ENCODE assay signal across 10 cellular contexts in the genomic region with DNA sequence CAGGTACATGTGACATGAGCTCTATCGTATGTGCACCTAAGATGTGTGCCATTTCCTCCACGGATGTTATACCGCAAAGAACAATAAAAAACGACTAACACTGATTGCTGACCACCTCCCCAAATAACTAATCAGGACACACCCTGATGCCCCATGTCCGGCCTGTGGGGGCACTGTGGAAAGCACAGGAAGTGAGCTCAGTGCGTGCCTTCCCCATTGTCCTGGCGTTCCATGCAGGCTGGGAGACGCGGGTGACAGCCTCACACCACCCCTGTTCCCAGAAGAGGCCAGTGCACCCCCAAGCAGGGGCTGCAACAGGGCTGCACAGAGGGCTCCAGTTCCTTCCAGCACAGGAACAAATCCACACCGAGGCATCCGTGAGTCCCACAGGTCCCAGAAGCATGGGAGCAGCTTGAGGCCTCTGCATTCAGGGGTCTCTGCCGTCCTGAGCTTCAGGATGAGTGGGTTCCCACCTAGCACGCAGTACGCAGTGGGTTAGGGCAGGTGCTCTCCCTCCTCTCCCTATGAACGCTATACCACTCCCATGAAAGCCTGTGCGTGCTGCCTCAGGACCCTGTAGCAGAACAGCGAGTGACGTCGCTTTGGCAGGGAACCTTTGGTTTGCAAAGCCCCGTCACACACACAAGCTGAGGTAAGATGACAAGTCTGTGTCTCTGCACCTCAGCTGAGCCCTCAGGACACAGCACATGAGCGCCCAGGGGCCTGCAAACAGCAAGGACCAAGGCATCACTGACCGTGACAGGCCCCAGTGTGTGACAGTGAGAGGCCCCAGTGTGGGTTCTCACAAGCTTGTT.
A peak's percentile ranks its signal among the peaks of the same experiment; 100 is the strongest.
DNase-seq lines count a peak whose midpoint lies in the region; ATAC-seq and TF ChIP-seq lines count a peak whose summit lies in the region.
"Had no signal": no experiment of that assay in that cellular context is flagged by ENCODE, and none has a peak within 500 bp of the region (broad histone marks: within the 10 kb centered on the region; RNA-seq: fewer than 3 reads in every experiment).

No MANE protein-coding gene starts in this region.

- H3K4me3 ChIP-seq in CD8-positive, alpha-beta T cell (ENCODE audit: low read depth, low read length): no peak overlapping the region
- H3K4me3 ChIP-seq in fibroblast of lung (replicated peaks in 1 of 4; ENCODE audit: control extremely low read depth in 1 of 4, insufficient read depth in 1 of 4, low read depth in 3 of 4, low read length in 4 of 4) (no peak overlapping the region), neuronal stem cell (ENCODE audit: low read length in 2 of 2) (no peak overlapping the region)

- peaks cover 22% of the 10 kb centered on the region for H3K79me1 ChIP-seq in neuronal stem cell (ENCODE audit: low read depth, low read length)

- peaks cover 79% of the 10 kb centered on the region for H3K4me1 ChIP-seq in CD8-positive, alpha-beta T cell (ENCODE audit: insufficient read depth, low read length)
- H3K4me1 ChIP-seq in fibroblast of lung (ENCODE audit: control insufficient read depth, extremely low read depth, insufficient read depth, low read length): peaks cover 40% of the 10 kb centered on the region
- peaks cover 25 to 38% of the 10 kb centered on the region in 2 donors for H3K4me1 ChIP-seq in neuronal stem cell (ENCODE audit: control insufficient read depth in 2 of 2, insufficient read depth in 1 of 2, low read depth in 1 of 2, low read length in 2 of 2)

- no peak overlapping the region for H4K8ac ChIP-seq in neuronal stem cell (ENCODE audit: low read depth, low read length)

- DNase-seq in CD8-positive, alpha-beta T cell: no peak
- DNase-seq in activated CD4-positive, alpha-beta memory T cell treated with anti-CD3 and anti-CD28 coated beads, Interleukin-2, amount 10 ng/mL, durations not matched to agents 7 days and 5 days: no peak
- DNase-seq in fibroblast of lung (ENCODE audit: low read depth in 2 of 2): no peak
- no peak for DNase-seq in neuronal stem cell (ENCODE audit: low spot score)
- no peak for DNase-seq in NCI-H1694 treated with DMSO at 0.1 percent for 48 hours (lab: John Stamatoyannopoulos, UW)
- DNase-seq in HEK293T (ENCODE audit: extremely low spot score): no peak
- DNase-seq in GF-D8 (lab: John Stamatoyannopoulos, UW): no peak
- DNase-seq: central memory CD4-positive, alpha-beta T cell; Karpas-422 had no signal

- H3K18ac ChIP-seq in neuronal stem cell (ENCODE audit: low read length): peak overlapping the region; percentile 62

- no peak overlapping the region for H2BK5ac ChIP-seq in neuronal stem cell (ENCODE audit: low read length)

- H3K27ac Mint-ChIP-seq in CD8-positive, alpha-beta T cell: peak overlapping the region; percentile 74
- peak overlapping the region; percentile 52 for H3K27ac Mint-ChIP-seq in activated CD4-positive, alpha-beta memory T cell treated with anti-CD3 and anti-CD28 coated beads, Interleukin-2, amount 10 ng/mL, durations not matched to agents 7 days and 5 days

- H2BK120ac ChIP-seq in neuronal stem cell (ENCODE audit: low read depth, low read length): no peak overlapping the region

- peaks cover 84% of the 10 kb centered on the region for H3K79me2 ChIP-seq in fibroblast of lung (ENCODE audit: control insufficient read depth, insufficient read depth, low read length)

- no peaks in the 10 kb centered on the region for H3K36me3 ChIP-seq in CD8-positive, alpha-beta T cell (ENCODE audit: insufficient read depth, low read length)
- H3K36me3 ChIP-seq in fibroblast of lung (ENCODE audit: control insufficient read depth, insufficient read depth, low read length) (no peaks in the 10 kb centered on the region), neuronal stem cell (replicated peaks in 1 of 2; ENCODE audit: control insufficient read depth in 2 of 2, insufficient read depth in 2 of 2, low read length in 2 of 2) (peaks cover 0 to 6% of the 10 kb centered on the region in 2 donors)

- no peak overlapping the region for H2AFZ ChIP-seq in fibroblast of lung (ENCODE audit: low read length)
- H2AFZ ChIP-seq in neuronal stem cell (ENCODE audit: low read length): no peak overlapping the region

- no peak overlapping the region for H2AK5ac ChIP-seq in neuronal stem cell (ENCODE audit: low read depth, low read length)

- H3K27ac ChIP-seq in CD8-positive, alpha-beta T cell (ENCODE audit: low read depth, low read length): no peak overlapping the region
- peak overlapping the region; percentile 79 for H3K27ac ChIP-seq in fibroblast of lung (ENCODE audit: insufficient read depth, low read length)
- H3K27ac ChIP-seq in neuronal stem cell (replicated peaks; ENCODE audit: low read length): no peak overlapping the region

- no peak overlapping the region for H3K4me2 ChIP-seq in fibroblast of lung (ENCODE audit: extremely low read depth, insufficient read depth, low read length)
- H3K4me2 ChIP-seq in neuronal stem cell (ENCODE audit: insufficient read depth, low read length, poor library complexity, severe bottlenecking): no peak overlapping the region

- intact Hi-C loops in CD8-positive, alpha-beta T cell (cut with DNase I, micrococcal nuclease): loop anchor here in 1 of 2 experiments (5.0 kb wide), 1 partner anchor 67 kb away; no protein-coding TSS in a partner anchor

- no peaks in the 10 kb centered on the region for H3K9me3 ChIP-seq in CD8-positive, alpha-beta T cell (ENCODE audit: low read length)
- H3K9me3 ChIP-seq in fibroblast of lung (ENCODE audit: control insufficient read depth, insufficient read depth, low read depth, low read length) (no peaks in the 10 kb centered on the region), neuronal stem cell (replicated peaks in 1 of 2; ENCODE audit: control insufficient read depth in 2 of 2, insufficient read depth in 1 of 2, low read depth in 1 of 2, low read length in 2 of 2) (no peaks in the 10 kb centered on the region)

- no peak overlapping the region for H2BK15ac ChIP-seq in neuronal stem cell (ENCODE audit: low read length)

- H3K36me3 Mint-ChIP-seq in CD8-positive, alpha-beta T cell: peaks cover 9% of the 10 kb centered on the region
- peaks cover 10% of the 10 kb centered on the region for H3K36me3 Mint-ChIP-seq in activated CD4-positive, alpha-beta memory T cell treated with anti-CD3 and anti-CD28 coated beads, Interleukin-2, amount 10 ng/mL, durations not matched to agents 7 days and 5 days (ENCODE audit: low read depth)

- H4K91ac ChIP-seq in neuronal stem cell (ENCODE audit: low read depth, low read length, poor library complexity): no peak overlapping the region

- H2BK12ac ChIP-seq in neuronal stem cell (ENCODE audit: low read length): peak overlapping the region; percentile 43

- no CpG with 5 or more reads among the region's 22 CpGs for WGBS in neuronal stem cell (ENCODE audit: extremely low coverage in 2 of 2, insufficient read length in 2 of 2, insufficient replicate concordance in 1 of 2), 2 donors

- peak overlapping the region; percentile 18 for H3K4me3 Mint-ChIP-seq in CD8-positive, alpha-beta T cell
- H3K4me3 Mint-ChIP-seq in activated CD4-positive, alpha-beta memory T cell treated with anti-CD3 and anti-CD28 coated beads, Interleukin-2, amount 10 ng/mL, durations not matched to agents 7 days and 5 days: no peak overlapping the region

- H3K14ac ChIP-seq in neuronal stem cell (ENCODE audit: low read length): peak overlapping the region; percentile 76

- TF ChIP-seq CTCF in CD8-positive, alpha-beta T cell (IDR thresholded peaks at IDR 0.05): no peak
- no peak for TF ChIP-seq CTCF in fibroblast of lung (conservative IDR thresholded peaks at IDR 0.05 in 1 of 2, IDR thresholded peaks at IDR 0.05 in 1 of 2; ENCODE audit: low read depth in 1 of 2, low read length in 2 of 2)

- H3K4ac ChIP-seq in neuronal stem cell (ENCODE audit: low read length): no peak overlapping the region

- H3K23ac ChIP-seq in neuronal stem cell (ENCODE audit: low read depth, low read length, poor library complexity): peak overlapping the region; percentile 71

- POLR2A ChIA-PET in CD8-positive, alpha-beta T cell (lab: Charles Lee): interaction anchor here (1.2 to 1.5 kb wide), 2 partner anchors 20 to 154 kb away, joined by 3 to 5 read pairs; no protein-coding TSS in a partner anchor
- POLR2A ChIA-PET in activated CD4-positive, alpha-beta memory T cell treated with anti-CD3 and anti-CD28 coated beads, Interleukin-2, amount 10 ng/mL, durations not matched to agents 7 days and 5 days (lab: Charles Lee): interaction anchor here (0.6 to 1.5 kb wide), 5 partner anchors 12 to 173 kb away, joined by 3 to 4 read pairs (median 3); partner anchors contain the start of gene SPG7
- POLR2A ChIA-PET in HEK293T (lab: Yijun Ruan, JAX): interaction anchor here (0.8 to 1.7 kb wide), 2 partner anchors 173 to 194 kb away, joined by 3 to 7 read pairs; partner anchors contain the start of gene SPG7

- H3K4me1 Mint-ChIP-seq in CD8-positive, alpha-beta T cell (ENCODE audit: low read depth): peaks cover 80% of the 10 kb centered on the region
- peaks cover 65% of the 10 kb centered on the region for H3K4me1 Mint-ChIP-seq in activated CD4-positive, alpha-beta memory T cell treated with anti-CD3 and anti-CD28 coated beads, Interleukin-2, amount 10 ng/mL, durations not matched to agents 7 days and 5 days

- H3K9ac ChIP-seq in fibroblast of lung (ENCODE audit: insufficient read depth, low read length) (no peak overlapping the region), neuronal stem cell (ENCODE audit: low read depth, low read length, poor library complexity) (peak overlapping the region; percentile 57)

- H3K27me3 Mint-ChIP-seq in CD8-positive, alpha-beta T cell (ENCODE audit: low read depth): no peaks in the 10 kb centered on the region
- no peaks in the 10 kb centered on the region for H3K27me3 Mint-ChIP-seq in activated CD4-positive, alpha-beta memory T cell treated with anti-CD3 and anti-CD28 coated beads, Interleukin-2, amount 10 ng/mL, durations not matched to agents 7 days and 5 days

- no peak for ATAC-seq in CD8-positive, alpha-beta T cell
- ATAC-seq in GM18505 (IDR thresholded peaks at IDR 0.05; ENCODE audit: unreplicated experiment): no peak

- no peaks in the 10 kb centered on the region for H4K20me1 ChIP-seq in fibroblast of lung (ENCODE audit: control insufficient read depth, extremely low read depth, insufficient read depth, low read length)

- H3K9me3 Mint-ChIP-seq in CD8-positive, alpha-beta T cell: no peaks in the 10 kb centered on the region
- H3K9me3 Mint-ChIP-seq in activated CD4-positive, alpha-beta memory T cell treated with anti-CD3 and anti-CD28 coated beads, Interleukin-2, amount 10 ng/mL, durations not matched to agents 7 days and 5 days: no peaks in the 10 kb centered on the region

- CTCF ChIA-PET in CD8-positive, alpha-beta T cell (lab: Charles Lee): interaction anchor here (1.2 to 1.5 kb wide), 2 partner anchors 15 to 75 kb away, joined by 3 to 4 read pairs; no protein-coding TSS in a partner anchor
- CTCF ChIA-PET in activated CD4-positive, alpha-beta memory T cell treated with anti-CD3 and anti-CD28 coated beads, Interleukin-2, amount 10 ng/mL, durations not matched to agents 7 days and 5 days (lab: Charles Lee): interaction anchor here (0.9 to 1.3 kb wide), 3 partner anchors 23 to 222 kb away, joined by 3 to 7 read pairs (median 3); no protein-coding TSS in a partner anchor
- CTCF ChIA-PET in HEK293T (lab: Yijun Ruan, JAX): interaction anchor here (0.6 to 1.4 kb wide), 6 partner anchors 8 to 111 kb away, joined by 3 to 7 read pairs (median 4); no protein-coding TSS in a partner anchor

- TF ChIP-seq POLR2A in GM18505 (IDR thresholded peaks at IDR 0.05; ENCODE audit: borderline replicate concordance, extremely low read depth, insufficient read depth, insufficient read length): no peak

- H3K27me3 ChIP-seq in CD8-positive, alpha-beta T cell (ENCODE audit: insufficient read depth, low read length): no peaks in the 10 kb centered on the region
- no peaks in the 10 kb centered on the region for H3K27me3 ChIP-seq in fibroblast of lung (ENCODE audit: control insufficient read depth, insufficient read depth, low read length)
- no peaks in the 10 kb centered on the region for H3K27me3 ChIP-seq in neuronal stem cell (ENCODE audit: control insufficient read depth in 3 of 3, insufficient read depth in 3 of 3, low read depth in 1 of 3, low read length in 3 of 3)
